In genomic region chr6:169215201-169215661, GRCh38 we compare ENCODE assay signal across 11 cellular contexts. TPM values are rescaled to one million over a fixed set of nuclear protein-coding genes. Genes with fewer than 3 reads are reported as not detected.
DNase-seq lines count a peak whose midpoint lies in the region; ATAC-seq, FAIRE-seq and TF ChIP-seq lines count a peak whose summit lies in the region.
"Had no signal": no experiment of that assay in that cellular context is flagged by ENCODE, and none has a peak within 500 bp of the region (broad histone marks: within the 10 kb centered on the region; RNA-seq: fewer than 3 reads in every experiment).

No MANE protein-coding gene starts in this region.

- no peak overlapping the region for H3K4me2 ChIP-seq in HepG2 (ENCODE audit: low read depth, low read length)

- no TSS peak for BruUV-seq in HepG2 (replicated peaks; lab: Mats Ljungman, UMichigan)

- no peak overlapping the region for H2AFZ ChIP-seq in HepG2 (ENCODE audit: low read length)

- H3K36me3 ChIP-seq in liver (ENCODE audit: control insufficient read depth in 4 of 4, insufficient read depth in 3 of 4, low read depth in 1 of 4, low read length in 3 of 4) (no peaks in the 10 kb centered on the region), HepG2 (replicated peaks in 1 of 2; ENCODE audit: control insufficient read depth in 1 of 2, insufficient read depth in 2 of 2, low read length in 2 of 2) (no peaks in the 10 kb centered on the region)

- POLR2A ChIA-PET in HepG2 (lab: Yijun Ruan, JAX) = no interaction called here

- TF ChIP-seq EP300 in HepG2 (IDR thresholded peaks at IDR 0.05; ENCODE audit: low read depth in 2 of 2, low read length in 2 of 2) = no peak
- no peak for TF ChIP-seq EP300 in HepG2 (CRISPR knock-in tag; IDR thresholded peaks at IDR 0.05; ENCODE audit: borderline replicate concordance)

- H3K27me3 ChIP-seq in liver (ENCODE audit: control insufficient read depth in 4 of 4, insufficient read depth in 4 of 4, low read length in 3 of 4) (no peaks in the 10 kb centered on the region), HepG2 (ENCODE audit: control insufficient read depth in 1 of 2, insufficient read depth in 2 of 2, low read length in 2 of 2) (0 out of 5 replicates have a peak, but pooled peaks cover 0 to 11% of the 10 kb centered on the region in 2 experiments)

- TF ChIP-seq RAD21 in liver (IDR thresholded peaks at IDR 0.05) = no peak
- no peak for TF ChIP-seq RAD21 in HepG2 (CRISPR knock-in tag; IDR thresholded peaks at IDR 0.05)

- H3K9ac ChIP-seq in liver (ENCODE audit: low read depth in 1 of 2, low read length in 2 of 2) (no peak overlapping the region), HepG2 (ENCODE audit: insufficient read depth, low read depth, low read length) (no peak overlapping the region)

- H3K27ac ChIP-seq in liver (ENCODE audit: low read depth in 1 of 2, low read length in 2 of 2) (peak overlapping the region; percentile 1 to 52), HepG2 (ENCODE audit: extremely low read length, insufficient read depth, low read length) (no peak overlapping the region)

- H3K79me2 ChIP-seq in HepG2 (ENCODE audit: insufficient read depth, low read length) = no peaks in the 10 kb centered on the region

- no peak for FAIRE-seq in HepG2 (lab: Jason Lieb, UNC)

- intact Hi-C loops in HepG2 (cut with micrococcal nuclease; ENCODE audit: unreplicated experiment) = no loop called here

- H4K20me1 ChIP-seq in HepG2 (ENCODE audit: insufficient read depth, low read length) = no peaks in the 10 kb centered on the region

- H3K9me3 ChIP-seq in liver (ENCODE audit: control insufficient read depth in 4 of 4, low read length in 3 of 4) (no peaks in the 10 kb centered on the region), HepG2 (ENCODE audit: low read length) (peaks cover 10% of the 10 kb centered on the region)

- H3K4me3 ChIP-seq in liver (ENCODE audit: low read depth in 1 of 3, low read length in 3 of 3) = no peak overlapping the region
- no peak overlapping the region for H3K4me3 ChIP-seq in HepG2 (replicated peaks in 1 of 3; ENCODE audit: insufficient read depth in 1 of 3, low read depth in 2 of 3, low read length in 3 of 3)

- H3K27me3 Mint-ChIP-seq in nephron progenitor cell (ENCODE audit: low read depth, poor library complexity) = no peaks in the 10 kb centered on the region
- no peaks in the 10 kb centered on the region for H3K27me3 Mint-ChIP-seq in glutamatergic neuron (ENCODE audit: unreplicated experiment)

- no peak for TF ChIP-seq POLR2A in HepG2 (IDR thresholded peaks at IDR 0.05; ENCODE audit: insufficient read depth in 1 of 2, low read depth in 2 of 2, low read length in 2 of 2)

- H3K9me3 Mint-ChIP-seq in nephron progenitor cell (peaks cover 12% of the 10 kb centered on the region), glutamatergic neuron (ENCODE audit: unreplicated experiment) (no peaks in the 10 kb centered on the region)

- peak overlapping the region; percentile 52 for H3K27ac Mint-ChIP-seq in nephron progenitor cell
- H3K27ac Mint-ChIP-seq in glutamatergic neuron (ENCODE audit: unreplicated experiment) = no peak overlapping the region

- peaks cover 5% of the 10 kb centered on the region for H3K36me3 Mint-ChIP-seq in nephron progenitor cell (ENCODE audit: low read depth)
- H3K36me3 Mint-ChIP-seq in glutamatergic neuron (ENCODE audit: unreplicated experiment) = no peaks in the 10 kb centered on the region

- H3K4me1 ChIP-seq in liver (ENCODE audit: control insufficient read depth in 4 of 4, insufficient read depth in 4 of 4, low read length in 3 of 4) = peaks cover 0 to 4% (median 0%) of the 10 kb centered on the region in 4 donors
- no peaks in the 10 kb centered on the region for H3K4me1 ChIP-seq in HepG2 (ENCODE audit: insufficient read depth, low read length)

- H3K4me1 Mint-ChIP-seq in nephron progenitor cell (peaks cover 17% of the 10 kb centered on the region), glutamatergic neuron (ENCODE audit: low read depth, unreplicated experiment) (no peaks in the 10 kb centered on the region)

- in situ Hi-C loops in HepG2 (cut with HindIII; ENCODE audit: extremely low pct_ligation_motif_present, low pct_unique_long_range_greater_than_20kb) = no loop called here

- TF ChIP-seq CTCF in liver (IDR thresholded peaks at IDR 0.05; ENCODE audit: low read depth, low read length, missing input control) = no peak
- TF ChIP-seq CTCF in HepG2 (CRISPR knock-in tag; IDR thresholded peaks at IDR 0.05) = no peak
- TF ChIP-seq CTCF in nephron progenitor cell (IDR thresholded peaks at IDR 0.05) = no peak
- no peak for TF ChIP-seq CTCF in glutamatergic neuron (IDR thresholded peaks at IDR 0.05; ENCODE audit: partially characterized antibody, unreplicated experiment)

- DNase-seq in HepG2 (ENCODE audit: low spot score) (no peak), fibroblast of gingiva (ENCODE audit: low read depth) (peak; percentile 30), nephron progenitor cell (no peak), NCI-H524 (lab: John Stamatoyannopoulos, UW) (no peak), glutamatergic neuron (no peak)
- DNase-seq in activated CD4-positive, CD25-positive, alpha-beta regulatory T cell (lab: John Stamatoyannopoulos, UW) = no peak
- DNase-seq: AML-193; stimulated activated naive CD4-positive, alpha-beta T cell; T-helper 2 cell had no signal

- H3K4me3 Mint-ChIP-seq in nephron progenitor cell (no peak overlapping the region), glutamatergic neuron (ENCODE audit: unreplicated experiment) (no peak overlapping the region)

- CTCF ChIA-PET in HepG2 (lab: Yijun Ruan, JAX; ENCODE audit: low intra/inter-chr PET ratio, low total read pairs) = no interaction called here

- WGBS in liver = 77% methylated on average over 11 of the region's 11 CpGs
- 32% methylated on average over 11 of the region's 11 CpGs for WGBS in HepG2 (ENCODE audit: low lambda C conversion rate)

- no peak for ATAC-seq in HepG2
- no peak for ATAC-seq in HG03521 (IDR thresholded peaks at IDR 0.05; ENCODE audit: unreplicated experiment)

TF ChIP-seq in liver, 16 proteins besides CTCF, POLR2A, EP300 and RAD21 (continues in another document):
- TF ChIP-seq JUND (IDR thresholded peaks at IDR 0.05) = no peak
- TF ChIP-seq ZBTB33 (IDR thresholded peaks at IDR 0.05) = no peak
- TF ChIP-seq TAF1 (conservative IDR thresholded peaks at IDR 0.05) = no peak

TF ChIP-seq in HepG2, 621 proteins besides CTCF, POLR2A, EP300 and RAD21 (continues in another document):
- no peak for TF ChIP-seq PRMT3 (CRISPR knock-in tag; IDR thresholded peaks at IDR 0.05; ENCODE audit: borderline replicate concordance, low read depth)
- no peak for TF ChIP-seq XBP1 (CRISPR knock-in tag; IDR thresholded peaks at IDR 0.05)
- TF ChIP-seq ESRRA (CRISPR knock-in tag; IDR thresholded peaks at IDR 0.05; ENCODE audit: low read depth) = no peak
- no peak for TF ChIP-seq ZNF678 (CRISPR knock-in tag; IDR thresholded peaks at IDR 0.05)
- TF ChIP-seq CEBPB (IDR thresholded peaks at IDR 0.05; ENCODE audit: borderline replicate concordance, low read depth, low read length) = no peak
- TF ChIP-seq KDM1A (CRISPR knock-in tag; IDR thresholded peaks at IDR 0.05) = no peak
- no peak for TF ChIP-seq SMYD3 (CRISPR knock-in tag; IDR thresholded peaks at IDR 0.05)
- TF ChIP-seq TARDBP (CRISPR knock-in tag; IDR thresholded peaks at IDR 0.05) = no peak

RNA-seq across cellular contexts. Expression of gene THBS2, which starts 38.4 kb away (rescaled TPM):
- 1 to 10 TPM; 4.9 to 7.5 TPM for total RNA-seq in liver
- polyA plus RNA-seq in liver = 1 to 10 TPM in 1 of 2 donors, under 1 TPM in 1; 0.35 to 7.6 TPM
- 0.08 and 0.15 TPM in 2 replicates for total RNA-seq in HepG2 (2016; rRNA removed; fragmentation: Illumina TruSeq; extraction: Trizol)
- not detected in 2 replicates for total RNA-seq in HepG2 (2016; cell fraction: cytosol; rRNA removed; fragmentation: Illumina TruSeq; extraction: Trizol; ENCODE audit: low read depth)
- total RNA-seq in HepG2 (2016; cell fraction: insoluble cytoplasmic fraction; rRNA removed; fragmentation: Illumina TruSeq; extraction: Trizol) = 0.10 and 0.30 TPM in 2 replicates
- total RNA-seq in HepG2 (2016; cell fraction: membrane; rRNA removed; fragmentation: Illumina TruSeq; extraction: Trizol) = 0.31 TPM in 1 of 2 replicates, not detected in the other
- total RNA-seq in HepG2 (2016; cell fraction: nucleus; rRNA removed; fragmentation: Illumina TruSeq; extraction: Trizol) = 0.31 and 0.41 TPM in 2 replicates
- polyA plus RNA-seq in HepG2 (2011; rRNA removed) = 0.12 and 0.26 TPM in 2 replicates
- 0.05 and 0.24 TPM in 2 replicates for polyA plus RNA-seq in HepG2 (2011; cell fraction: cytosol; rRNA removed)
- 0.28 and 0.40 TPM in 2 replicates for polyA plus RNA-seq in HepG2 (2011; cell fraction: nucleus; rRNA removed)
- 0.05 and 0.27 TPM in 2 replicates for polyA plus RNA-seq in HepG2 (2012)
- polyA plus RNA-seq in HepG2 (2016; cell fraction: cytosol; fragmentation: Illumina TruSeq; extraction: Trizol; ENCODE audit: low read depth) = 0.05 TPM in 1 of 2 replicates, not detected in the other
- polyA plus RNA-seq in HepG2 (2016; cell fraction: insoluble cytoplasmic fraction; fragmentation: Illumina TruSeq; extraction: Trizol; ENCODE audit: low read depth) = not detected in 2 replicates
- not detected in 2 replicates for polyA plus RNA-seq in HepG2 (2016; cell fraction: membrane; fragmentation: Illumina TruSeq; extraction: Trizol; ENCODE audit: low read depth)
- polyA plus RNA-seq in HepG2 (2016; cell fraction: nucleus; fragmentation: Illumina TruSeq; extraction: Trizol; ENCODE audit: insufficient read depth, low read depth) = 0.48 and 1.0 TPM in 2 replicates
- 0.75 and 0.82 TPM in 2 replicates for polyA minus RNA-seq in HepG2 (2011; rRNA and poly(A)+ RNA removed; ENCODE audit: low replicate concordance)
- polyA minus RNA-seq in HepG2 (2011; cell fraction: cytosol; rRNA and poly(A)+ RNA removed) = 0.20 TPM in 1 of 2 replicates, not detected in the other
- 0.13 and 0.75 TPM in 2 replicates for polyA minus RNA-seq in HepG2 (2011; cell fraction: nucleus; rRNA and poly(A)+ RNA removed)
- 3.1 TPM for total RNA-seq in glutamatergic neuron (ENCODE audit: unreplicated experiment)
